In genomic region chr9:129220771-129221170, GRCh38 we compare ENCODE assay signal across 20 cellular contexts. TPM values are rescaled to one million over a fixed set of nuclear protein-coding genes. Genes with fewer than 3 reads are reported as not detected.
DNase-seq lines count a peak whose midpoint lies in the region; ATAC-seq and TF ChIP-seq lines count a peak whose summit lies in the region.
"Had no signal": no experiment of that assay in that cellular context is flagged by ENCODE, and none has a peak within 500 bp of the region (broad histone marks: within the 10 kb centered on the region; RNA-seq: fewer than 3 reads in every experiment).

No MANE protein-coding gene starts in this region.

- H3K27me3 ChIP-seq in BLaER1, result peaks cover 6% of the 10 kb centered on the region; the same call in 1 of the 2 replicates
- no peaks in the 10 kb centered on the region for H3K27me3 ChIP-seq in WERI-Rb-1 (ENCODE audit: insufficient read depth, low read depth, severe bottlenecking)
- no peaks in the 10 kb centered on the region for H3K27me3 ChIP-seq in GM23338 (ENCODE audit: insufficient read depth)
- H3K27me3 ChIP-seq: heart left ventricle, pancreas had no signal

- peak overlapping the region; percentile 53 to 82 for H3K27ac Mint-ChIP-seq in effector memory CD8-positive, alpha-beta T cell
- H3K27ac Mint-ChIP-seq in GM23338, result no peak overlapping the region
- H3K27ac Mint-ChIP-seq: activated CD4-positive, alpha-beta T cell treated with anti-CD3 and anti-CD28 coated beads, Interleukin-2, amount 10 ng/mL, durations not matched to agents 24 days and 14 days; activated naive CD4-positive, alpha-beta T cell treated with anti-CD3 and anti-CD28 coated beads for 36 hours; HFFc6; memory B cell had no signal

- TF ChIP-seq CTCF in GM12865 (IDR thresholded peaks at IDR 0.05; ENCODE audit: insufficient read depth, low read depth, low read length, missing control alignments), result no peak
- TF ChIP-seq CTCF in WERI-Rb-1 (IDR thresholded peaks at IDR 0.05; ENCODE audit: low read depth, low read length), result no peak
- no peak for TF ChIP-seq CTCF in GM23338 (conservative IDR thresholded peaks at IDR 0.05; ENCODE audit: low read depth in 2 of 2)

- peaks cover 40 to 49% of the 10 kb centered on the region in 2 donors for H3K4me1 Mint-ChIP-seq in effector memory CD8-positive, alpha-beta T cell (ENCODE audit: low read depth in 2 of 2)
- peaks cover 39% of the 10 kb centered on the region for H3K4me1 Mint-ChIP-seq in GM23338

- H3K36me3 Mint-ChIP-seq in effector memory CD8-positive, alpha-beta T cell (ENCODE audit: insufficient read depth), result peaks cover 6% of the 10 kb centered on the region
- peaks cover 3% of the 10 kb centered on the region; the same call in 1 of the 3 replicates for H3K36me3 Mint-ChIP-seq in GM23338 (ENCODE audit: low read depth)
- H3K36me3 Mint-ChIP-seq: memory B cell had no signal

- no peaks in the 10 kb centered on the region for H4K20me1 ChIP-seq in BLaER1
- H4K20me1 ChIP-seq in GM23338 (replicated peaks; ENCODE audit: insufficient read depth), result peaks cover 6% of the 10 kb centered on the region; the same call in 1 of the 2 replicates

- no peak overlapping the region for H2AFZ ChIP-seq in GM23338

- H3F3A ChIP-seq in GM23338 (replicated peaks; ENCODE audit: low read depth), result no peaks in the 10 kb centered on the region

- H3K4me3 ChIP-seq in BLaER1 (peak overlapping the region; percentile 20; the same call in 1 of the 2 replicates), GM12865 (ENCODE audit: low read depth, low read length) (no peak overlapping the region), WERI-Rb-1 (ENCODE audit: low read depth, low read length) (no peak overlapping the region), GM23338 (no peak overlapping the region)
- H3K4me3 ChIP-seq: heart left ventricle, pancreas had no signal

- peak overlapping the region; percentile 69 to 70 for H3K4me3 Mint-ChIP-seq in effector memory CD8-positive, alpha-beta T cell
- no peak overlapping the region for H3K4me3 Mint-ChIP-seq in GM23338
- H3K4me3 Mint-ChIP-seq: activated CD4-positive, alpha-beta T cell treated with anti-CD3 and anti-CD28 coated beads, Interleukin-2, amount 10 ng/mL, durations not matched to agents 24 days and 14 days; activated naive CD4-positive, alpha-beta T cell treated with anti-CD3 and anti-CD28 coated beads for 36 hours; HFFc6; memory B cell had no signal

- no peaks in the 10 kb centered on the region for H3K9me3 ChIP-seq in BLaER1
- H3K9me3 ChIP-seq in WERI-Rb-1 (ENCODE audit: severe bottlenecking), result no peaks in the 10 kb centered on the region
- H3K9me3 ChIP-seq: heart left ventricle, pancreas had no signal

- ATAC-seq in effector memory CD8-positive, alpha-beta T cell (replicated peaks), result peak; percentile 64
- ATAC-seq in GM23338, result no peak
- ATAC-seq: heart left ventricle, left colon, right cardiac atrium had no signal

- no peaks in the 10 kb centered on the region for H3K9me3 Mint-ChIP-seq in effector memory CD8-positive, alpha-beta T cell
- no peaks in the 10 kb centered on the region for H3K9me3 Mint-ChIP-seq in GM23338
- H3K9me3 Mint-ChIP-seq: activated CD4-positive, alpha-beta T cell treated with anti-CD3 and anti-CD28 coated beads, Interleukin-2, amount 10 ng/mL, durations not matched to agents 24 days and 14 days; activated naive CD4-positive, alpha-beta T cell treated with anti-CD3 and anti-CD28 coated beads for 36 hours; HFFc6; memory B cell had no signal

- H3K27ac ChIP-seq in BLaER1 (no peak overlapping the region), WERI-Rb-1 (no peak overlapping the region), GM23338 (ENCODE audit: low read depth) (no peak overlapping the region)
- H3K27ac ChIP-seq: epithelial cell of prostate, heart left ventricle, pancreas had no signal

- H3K4me1 ChIP-seq in BLaER1 (peaks cover 76% of the 10 kb centered on the region), GM23338 (ENCODE audit: insufficient read depth) (peaks cover 21% of the 10 kb centered on the region)
- H3K4me1 ChIP-seq: pancreas had no signal

- H3K79me2 ChIP-seq in GM23338 (replicated peaks; ENCODE audit: insufficient read depth), result no peaks in the 10 kb centered on the region

- no peaks in the 10 kb centered on the region for H3K27me3 Mint-ChIP-seq in effector memory CD8-positive, alpha-beta T cell
- peaks cover 27% of the 10 kb centered on the region for H3K27me3 Mint-ChIP-seq in GM23338 (ENCODE audit: insufficient read depth, low read depth, poor library complexity)
- H3K27me3 Mint-ChIP-seq: activated CD4-positive, alpha-beta T cell treated with anti-CD3 and anti-CD28 coated beads, Interleukin-2, amount 10 ng/mL, durations not matched to agents 24 days and 14 days had no signal

- peak overlapping the region; percentile 62 for H3K4me2 ChIP-seq in BLaER1
- H3K4me2 ChIP-seq in GM23338, result no peak overlapping the region

- no peaks in the 10 kb centered on the region for H3K9me2 ChIP-seq in GM23338 (ENCODE audit: insufficient read depth)

- H3K9ac ChIP-seq in BLaER1, result no peak overlapping the region

- no peaks in the 10 kb centered on the region for H3K36me3 ChIP-seq in BLaER1
- no peaks in the 10 kb centered on the region for H3K36me3 ChIP-seq in WERI-Rb-1
- H3K36me3 ChIP-seq in GM23338 (ENCODE audit: insufficient read depth), result no peaks in the 10 kb centered on the region
- H3K36me3 ChIP-seq: heart left ventricle, pancreas had no signal

- DNase-seq in GM12865 (ENCODE audit: low read depth), result peak; percentile 58
- DNase-seq in RPMI8226, result peak; percentile 32
- no peak for DNase-seq in effector memory CD8-positive, alpha-beta T cell
- DNase-seq in WERI-Rb-1, result no peak
- no peak for DNase-seq in NCI-H748 (lab: John Stamatoyannopoulos, UW; ENCODE audit: unreplicated experiment)
- DNase-seq in GM23338 (ENCODE audit: low spot score), result no peak
- no peak for DNase-seq in C1 segment of cervical spinal cord (lab: John Stamatoyannopoulos, UW)
- DNase-seq: activated CD4-positive, alpha-beta T cell treated with anti-CD3 and anti-CD28 coated beads, Interleukin-2, amount 10 ng/mL, durations not matched to agents 24 days and 14 days; activated naive CD4-positive, alpha-beta T cell treated with anti-CD3 and anti-CD28 coated beads for 36 hours; DMS 273 treated with DMSO at 0.1 percent for 48 hours; heart left ventricle; HFFc6; left colon; NCI-H1694; NCI-H748 treated with DMSO at 0.1 percent for 48 hours had no signal

TF ChIP-seq in GM23338, 12 proteins besides CTCF, POLR2A, EP300 and RAD21 (continues in another document):
- TF ChIP-seq STAT1 (IDR thresholded peaks at IDR 0.05; ENCODE audit: unreplicated experiment), result no peak
- no peak for TF ChIP-seq REST (IDR thresholded peaks at IDR 0.05; ENCODE audit: unreplicated experiment)
- TF ChIP-seq JUNB (IDR thresholded peaks at IDR 0.05; ENCODE audit: unreplicated experiment), result no peak
- no peak for TF ChIP-seq EZH2 (IDR thresholded peaks at IDR 0.05; ENCODE audit: low read depth, unreplicated experiment)
- no peak for TF ChIP-seq ZNF331 (CRISPR knock-in tag; IDR thresholded peaks at IDR 0.05; ENCODE audit: low read depth)
- TF ChIP-seq ZNF114 (CRISPR knock-in tag; IDR thresholded peaks at IDR 0.05), result no peak
- no peak for TF ChIP-seq POLR2AphosphoS5 (IDR thresholded peaks at IDR 0.05; ENCODE audit: low read depth)
- TF ChIP-seq EZH2phosphoT487 (IDR thresholded peaks at IDR 0.05; ENCODE audit: unreplicated experiment), result no peak
- TF ChIP-seq NANOG (IDR thresholded peaks at IDR 0.05; ENCODE audit: borderline replicate concordance), result no peak

RNA-seq across cellular contexts. Expression of gene IER5L, which starts 42.7 kb away (rescaled TPM):
- 0.90 and 1.2 TPM in 2 replicates for total RNA-seq in GM23338 (2014; rRNA removed; shearing (Covaris generic))
- polyA plus RNA-seq in GM23338 (2016; fragmentation: Nextera tagmentation; extraction: Ambion mirVana), result 0.19 and 0.24 TPM in 2 replicates

Comparison
In these comparisons a context has a peak if more than half of its experiments do, and no peak if none do; other contexts are left out.
1. DNase-seq: peak in GM12865 (single experiment) and RPMI8226 (single experiment); none in effector memory CD8-positive, alpha-beta T cell (0 of 3), WERI-Rb-1 (single experiment), NCI-H748 (single experiment), GM23338 (single experiment) and C1 segment of cervical spinal cord (0 of 14).